Comparison of ENCODE assay signal across 8 cellular contexts in genomic region chr19:3343619-3344502, GRCh38. TPM values are rescaled to one million over a fixed set of nuclear protein-coding genes. Genes with fewer than 3 reads are reported as not detected.
DNase-seq lines count a peak whose midpoint lies in the region; ATAC-seq, FAIRE-seq and TF ChIP-seq lines count a peak whose summit lies in the region.

No MANE protein-coding gene starts in this region.

- H3K27ac Mint-ChIP-seq in naive thymus-derived CD8-positive, alpha-beta T cell: peak overlapping the region in 3 of 10 donors; percentile 29 to 74 (median 70)

- no peak for TF ChIP-seq CTCF in smooth muscle cell (IDR thresholded peaks at IDR 0.05; ENCODE audit: borderline replicate concordance, insufficient read depth, poor library complexity, severe bottlenecking)

- no peaks in the 10 kb centered on the region for H3K27me3 Mint-ChIP-seq in naive thymus-derived CD8-positive, alpha-beta T cell

- peak; percentile 79 for DNase-seq in GM04504 (ENCODE audit: low read depth)
- DNase-seq in NCI-H1048 (lab: John Stamatoyannopoulos, UW): peak; percentile 68
- peak; percentile 27 to 34 for DNase-seq in activated CD4-positive, alpha-beta T cell treated with anti-CD3 and anti-CD28 coated beads, Interleukin-2, amount 50 U/mL, for 4 hours
- DNase-seq in naive thymus-derived CD8-positive, alpha-beta T cell: peak in 6 of 10 donors; percentile 23 to 56 (median 42)
- no peak for DNase-seq in NCI-H1105 (lab: John Stamatoyannopoulos, UW)
- DNase-seq in GM19239 (ENCODE audit: insufficient read length, low spot score): no peak
- DNase-seq in smooth muscle cell (lab: John Stamatoyannopoulos, UW; ENCODE audit: unreplicated experiment): no peak

- peak; percentile 87 to 95 for ATAC-seq in naive thymus-derived CD8-positive, alpha-beta T cell

- no peak overlapping the region for H3K9ac ChIP-seq in smooth muscle cell (ENCODE audit: low read depth)

- POLR2A ChIA-PET in naive thymus-derived CD8-positive, alpha-beta T cell (lab: Charles Lee): interaction anchor here (0.5 to 1.6 kb wide), 2 partner anchors 55 to 85 kb away, joined by 3 to 5 read pairs; no protein-coding TSS in a partner anchor

- WGBS in esophagus, 2 donors: 13 to 29% methylated on average over 26 of the region's 26 CpGs
- 73% methylated on average over 26 of the region's 26 CpGs for WGBS in smooth muscle cell (ENCODE audit: low lambda C conversion rate)

- no peaks in the 10 kb centered on the region for H3K36me3 ChIP-seq in esophagus (ENCODE audit: control insufficient read depth in 2 of 2, insufficient read depth in 2 of 2, low read length in 1 of 2)
- no peaks in the 10 kb centered on the region for H3K36me3 ChIP-seq in smooth muscle cell (ENCODE audit: low read depth)

- no peaks in the 10 kb centered on the region for H3K36me3 Mint-ChIP-seq in naive thymus-derived CD8-positive, alpha-beta T cell

- no peak overlapping the region for H3K4me2 ChIP-seq in smooth muscle cell

- no peak for FAIRE-seq in GM19239 (lab: Jason Lieb, UNC)

- H3K9me3 Mint-ChIP-seq in naive thymus-derived CD8-positive, alpha-beta T cell: no peaks in the 10 kb centered on the region

- H3K9me3 ChIP-seq in esophagus (ENCODE audit: control insufficient read depth in 2 of 2, insufficient read depth in 1 of 2, low read depth in 1 of 2, low read length in 1 of 2) (no peaks in the 10 kb centered on the region), smooth muscle cell (replicated peaks; ENCODE audit: low read depth) (no peaks in the 10 kb centered on the region)

- H3K4me3 Mint-ChIP-seq in naive thymus-derived CD8-positive, alpha-beta T cell: peak overlapping the region in 9 of 10 donors; percentile 14 to 67 (median 53)

- H3K4me3 ChIP-seq in esophagus (ENCODE audit: low read depth in 1 of 2, low read length in 2 of 2) (peak overlapping the region; percentile 15 to 24), smooth muscle cell (no peak overlapping the region)

- peaks cover 4 to 12% of the 10 kb centered on the region in 2 donors for H3K4me1 ChIP-seq in esophagus (ENCODE audit: control insufficient read depth in 2 of 2, insufficient read depth in 2 of 2, low read length in 1 of 2)
- H3K4me1 ChIP-seq in smooth muscle cell (ENCODE audit: low read depth): no peaks in the 10 kb centered on the region

- no peaks in the 10 kb centered on the region for H3K79me2 ChIP-seq in smooth muscle cell (ENCODE audit: low read depth)

- H3K27me3 ChIP-seq in esophagus (ENCODE audit: control insufficient read depth in 1 of 2, insufficient read depth in 2 of 2, low read length in 2 of 2) (no peaks in the 10 kb centered on the region), smooth muscle cell (ENCODE audit: low read depth) (peaks cover 2% of the 10 kb centered on the region)

- no peaks in the 10 kb centered on the region for H3F3A ChIP-seq in smooth muscle cell (ENCODE audit: low read depth)

- H2AFZ ChIP-seq in smooth muscle cell (ENCODE audit: low read depth): no peak overlapping the region

- peaks cover 0 to 27% (median 5%) of the 10 kb centered on the region in 4 donors for H3K4me1 Mint-ChIP-seq in naive thymus-derived CD8-positive, alpha-beta T cell

- no peaks in the 10 kb centered on the region for H4K20me1 ChIP-seq in smooth muscle cell (ENCODE audit: low read depth)

- H3K27ac ChIP-seq in esophagus (ENCODE audit: low read depth in 2 of 2, low read length in 1 of 2) (peak overlapping the region; percentile 86 to 87), smooth muscle cell (ENCODE audit: low read depth) (no peak overlapping the region)

RNA-seq across cellular contexts. Expression of gene NFIC, which starts 22.5 kb away (rescaled TPM):
- polyA plus RNA-seq in esophagus (10 to 100 TPM; 15.4 to 48.1 TPM), smooth muscle cell (33.2 and 36.2 TPM in 2 replicates)
- 10 to 100 TPM; 30.2 to 34.8 TPM for total RNA-seq in naive thymus-derived CD8-positive, alpha-beta T cell
- 10 to 100 TPM in 2 of 3 donors, 1 to 10 TPM in 1; 5.8 to 15.8 (median 12.1) TPM for polyA plus RNA-seq in naive thymus-derived CD8-positive, alpha-beta T cell
- 7.9 and 8.6 TPM in 2 replicates for total RNA-seq in smooth muscle cell

Comparison
In these comparisons a context has a peak if more than half of its experiments do, and no peak if none do; other contexts are left out.
1. DNase-seq: peak in GM04504 (single experiment), NCI-H1048 (single experiment), activated CD4-positive, alpha-beta T cell treated with anti-CD3 and anti-CD28 coated beads, Interleukin-2, amount 50 U/mL, for 4 hours (2 of 2) and naive thymus-derived CD8-positive, alpha-beta T cell (6 of 10); none in NCI-H1105 (single experiment), GM19239 (single experiment) and smooth muscle cell (single experiment).